In the genomic region with DNA sequence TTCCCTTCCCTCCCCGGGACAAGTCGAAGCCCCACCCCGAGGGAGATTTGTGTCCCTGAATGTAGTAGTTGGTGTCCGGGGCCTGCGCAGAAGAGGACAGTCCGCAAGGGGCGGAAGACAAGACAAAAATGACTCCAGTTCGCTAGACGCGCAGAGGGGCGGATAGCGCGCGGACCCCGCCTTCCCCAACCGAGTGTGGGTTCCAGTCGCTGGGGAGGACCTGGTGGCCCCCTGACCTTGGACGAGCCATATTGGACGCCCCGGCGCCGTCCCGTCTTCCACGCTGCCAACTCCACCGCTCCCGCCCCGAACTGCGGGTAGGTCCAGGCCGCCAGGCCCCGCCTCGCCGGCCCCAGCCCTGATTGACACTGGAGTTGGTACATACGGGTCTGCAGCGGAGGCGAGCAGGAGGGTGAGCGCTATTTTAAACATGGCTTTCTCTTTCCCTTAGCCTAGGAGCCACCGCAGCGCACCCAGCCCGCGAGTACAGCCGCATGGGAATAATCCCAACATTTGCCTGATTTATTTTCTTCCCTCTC, we compare ENCODE assay signal across 8 cellular contexts. TPM values are rescaled to one million over a fixed set of nuclear protein-coding genes. Genes with fewer than 3 reads are reported as not detected.
A peak's percentile ranks its signal among the peaks of the same experiment; 100 is the strongest.
DNase-seq lines count a peak whose midpoint lies in the region; ATAC-seq, FAIRE-seq and TF ChIP-seq lines count a peak whose summit lies in the region.

No MANE protein-coding gene starts in this region.

- POLR2A ChIA-PET in endothelial cell of umbilical vein (lab: Charles Lee), result no interaction called here

- peak overlapping the region; percentile 89 for H3K4me3 Mint-ChIP-seq in Calu3 (ENCODE audit: low read depth, unreplicated experiment)

- TF ChIP-seq CTCF in Calu3 (IDR thresholded peaks at IDR 0.05; ENCODE audit: unreplicated experiment) (peak; percentile 14), endothelial cell of umbilical vein (IDR thresholded peaks at IDR 0.05; ENCODE audit: extremely low read depth in 1 of 2, insufficient read depth in 1 of 2, low read depth in 1 of 2, low read length in 2 of 2) (peak in 1 of 2 donors; percentile 26)

- no TSS peak for BruUV-seq in Calu3 (replicated peaks; lab: Mats Ljungman, UMichigan)
- BruUV-seq in endothelial cell of umbilical vein (replicated peaks; lab: Mats Ljungman, UMichigan), result TSS peak; percentile 58

- H3K9ac ChIP-seq in endothelial cell of umbilical vein (replicated peaks; ENCODE audit: extremely low read depth, insufficient read depth, low read length), result peak overlapping the region; percentile 95

- peaks cover 19% of the 10 kb centered on the region for H3K36me3 Mint-ChIP-seq in Calu3 (ENCODE audit: insufficient read depth, unreplicated experiment)

- H4K20me1 ChIP-seq in endothelial cell of umbilical vein (replicated peaks; ENCODE audit: control insufficient read depth, extremely low read depth, insufficient read depth, low read length), result no peaks in the 10 kb centered on the region

- peak overlapping the region; percentile 78 for H3K27ac Mint-ChIP-seq in Calu3 (ENCODE audit: unreplicated experiment)

- H3K36me3 ChIP-seq in endothelial cell of umbilical vein (ENCODE audit: control insufficient read depth in 2 of 2, extremely low read depth in 1 of 2, insufficient read depth in 2 of 2, low read length in 2 of 2), result no peaks in the 10 kb centered on the region

- ATAC-seq in GM21367 (IDR thresholded peaks at IDR 0.05; ENCODE audit: unreplicated experiment), result peak; percentile 71

- H3K9me3 ChIP-seq in endothelial cell of umbilical vein (replicated peaks; ENCODE audit: control insufficient read depth, insufficient read depth, low read length), result no peaks in the 10 kb centered on the region

- no peaks in the 10 kb centered on the region for H3K27me3 ChIP-seq in endothelial cell of umbilical vein (ENCODE audit: control insufficient read depth in 2 of 2, insufficient read depth in 2 of 2, low read length in 2 of 2)

- H3K9me1 ChIP-seq in endothelial cell of umbilical vein (replicated peaks; ENCODE audit: control insufficient read depth, extremely low read depth, insufficient read depth, low read length), result no peaks in the 10 kb centered on the region

- DNase-seq in Calu3 (peak; percentile 87), HT1080 (ENCODE audit: low read depth) (peak; percentile 95), NOMO-1 treated with dmso at 0.1 percent for 144 hours (lab: John Stamatoyannopoulos, UW; ENCODE audit: unreplicated experiment) (peak; percentile 83), endothelial cell of umbilical vein (ENCODE audit: low read depth, low spot score) (peak; percentile 91), middle frontal gyrus (ENCODE audit: extremely low spot score, low spot score) (peak; percentile 69)
- DNase-seq in activated CD8-positive, alpha-beta memory T cell treated with anti-CD3 and anti-CD28 coated beads, Interleukin-2, amount 50 U/mL, for 4 hours, result peak; percentile 57
- peak; percentile 26 to 29 for DNase-seq in stimulated activated CD8-positive, alpha-beta memory T cell treated with anti-CD3 and anti-CD28 coated beads, Interleukin-2, amount 100 ng/mL, for 1 hour (ENCODE audit: low read depth in 2 of 2)

- H3K4me1 ChIP-seq in endothelial cell of umbilical vein (ENCODE audit: control insufficient read depth, extremely low read depth, insufficient read depth, low read length), result peaks cover 20% of the 10 kb centered on the region

- peak overlapping the region; percentile 94 for H3K4me2 ChIP-seq in endothelial cell of umbilical vein (ENCODE audit: insufficient read depth, low read length)

- dilution Hi-C loops in endothelial cell of umbilical vein (cut with MboI; ENCODE audit: extremely low pct_ligation_motif_present, low sequenced_read_pairs), result no loop called here

- H2AFZ ChIP-seq in endothelial cell of umbilical vein (ENCODE audit: low read depth, low read length), result peak overlapping the region; percentile 94

- no peaks in the 10 kb centered on the region for H3K27me3 Mint-ChIP-seq in Calu3 (ENCODE audit: unreplicated experiment)

- peak overlapping the region; percentile 75 for H3K27ac ChIP-seq in endothelial cell of umbilical vein (ENCODE audit: insufficient read depth, low read depth, low read length)

- H3K4me3 ChIP-seq in endothelial cell of umbilical vein (replicated peaks in 1 of 3; ENCODE audit: insufficient read depth in 1 of 3, low read depth in 1 of 3, low read length in 3 of 3), result peak overlapping the region; percentile 57 to 100 (median 98)

- peak; percentile 90 for FAIRE-seq in endothelial cell of umbilical vein (lab: Jason Lieb, UNC)

- H3K79me2 ChIP-seq in endothelial cell of umbilical vein (ENCODE audit: control insufficient read depth, insufficient read depth, low read length), result peaks cover 16% of the 10 kb centered on the region

- no peaks in the 10 kb centered on the region for H3K9me3 Mint-ChIP-seq in Calu3 (ENCODE audit: low read depth, unreplicated experiment)

- peaks cover 54% of the 10 kb centered on the region for H3K4me1 Mint-ChIP-seq in Calu3 (ENCODE audit: low read depth, unreplicated experiment)

- peak; percentile 89 for TF ChIP-seq POLR2A in endothelial cell of umbilical vein (IDR thresholded peaks at IDR 0.05; ENCODE audit: low read depth, low read length)

- CTCF ChIA-PET in Calu3 (lab: Charles Lee) (no interaction called here), endothelial cell of umbilical vein (lab: Charles Lee) (interaction anchor here (1.0 kb wide), 1 partner anchor 233 kb away, joined by 3 read pairs; no protein-coding TSS in a partner anchor)

- intact Hi-C loops in Calu3 (cut with micrococcal nuclease; ENCODE audit: unreplicated experiment) (loop anchor here (2.0 to 10.0 kb wide), 6 partner anchors 49 to 441 kb away; a partner anchor contains a TSS), endothelial cell of umbilical vein (cut with micrococcal nuclease) (loop anchor here (1.0 to 5.0 kb wide), 11 partner anchors 65 to 621 kb away; a partner anchor contains a TSS)

TF ChIP-seq in endothelial cell of umbilical vein, 7 proteins besides CTCF, POLR2A, EP300 and RAD21:
- TF ChIP-seq FOS (IDR thresholded peaks at IDR 0.05; ENCODE audit: borderline replicate concordance, insufficient read depth, low read length), result no peak
- peak; percentile 87 for TF ChIP-seq POLR2AphosphoS5 (IDR thresholded peaks at IDR 0.05; ENCODE audit: insufficient read depth, low read depth, low read length)

RNA-seq across cellular contexts. Expression of a gene that starts 0.8 kb away (rescaled TPM):
- total RNA-seq in Calu3 (2022) (89.2 and 104 TPM in 2 replicates), endothelial cell of umbilical vein (72.7 and 75.1 TPM in 2 replicates)
- total RNA-seq in HT1080 (2014; rRNA removed; shearing (Covaris generic)), result 66.0 and 67.3 TPM in 2 replicates
- polyA plus RNA-seq in HT1080 (2015; cell fraction: cytosol; rRNA removed), result 33.2 and 35.1 TPM in 2 replicates
- polyA plus RNA-seq in HT1080 (2015; cell fraction: nucleus; rRNA removed), result 15.9 and 17.1 TPM in 2 replicates
- polyA plus RNA-seq in endothelial cell of umbilical vein, result 24.1 and 40.1 TPM in 2 replicates
- 72.0 and 78.4 TPM in 2 replicates for polyA plus RNA-seq in endothelial cell of umbilical vein (2011; cell fraction: cytosol; rRNA removed)
- 56.5 and 87.0 TPM in 2 replicates for polyA plus RNA-seq in endothelial cell of umbilical vein (2011; cell fraction: nucleus; rRNA removed)
- 67.1 and 107 TPM in 2 replicates for polyA plus RNA-seq in endothelial cell of umbilical vein (2012)
- polyA minus RNA-seq in endothelial cell of umbilical vein, result 11.1 and 12.2 TPM in 2 replicates
- polyA minus RNA-seq in endothelial cell of umbilical vein (2011; cell fraction: cytosol; rRNA and poly(A)+ RNA removed), result 35.1 TPM
- polyA minus RNA-seq in endothelial cell of umbilical vein (2011; cell fraction: nucleus; rRNA and poly(A)+ RNA removed), result 6.3 and 9.3 TPM in 2 replicates

Comparison
In these comparisons a context has a peak if more than half of its experiments do, and no peak if none do; other contexts are left out.
1. Peak in every context shown above with its lines: DNase-seq, ATAC-seq, H3K4me3 ChIP-seq and H3K27ac ChIP-seq.
2. DNase-seq: peak in every context shown above with its lines; median percentile 95 in HT1080; 91 in endothelial cell of umbilical vein; 87 in Calu3; 83 in NOMO-1 treated with dmso at 0.1 percent for 144 hours; 69 in middle frontal gyrus; 57 in activated CD8-positive, alpha-beta memory T cell treated with anti-CD3 and anti-CD28 coated beads, Interleukin-2, amount 50 U/mL, for 4 hours; 28 in stimulated activated CD8-positive, alpha-beta memory T cell treated with anti-CD3 and anti-CD28 coated beads, Interleukin-2, amount 100 ng/mL, for 1 hour.